ENCODE assay signal across 8 cellular contexts in the genomic region with DNA sequence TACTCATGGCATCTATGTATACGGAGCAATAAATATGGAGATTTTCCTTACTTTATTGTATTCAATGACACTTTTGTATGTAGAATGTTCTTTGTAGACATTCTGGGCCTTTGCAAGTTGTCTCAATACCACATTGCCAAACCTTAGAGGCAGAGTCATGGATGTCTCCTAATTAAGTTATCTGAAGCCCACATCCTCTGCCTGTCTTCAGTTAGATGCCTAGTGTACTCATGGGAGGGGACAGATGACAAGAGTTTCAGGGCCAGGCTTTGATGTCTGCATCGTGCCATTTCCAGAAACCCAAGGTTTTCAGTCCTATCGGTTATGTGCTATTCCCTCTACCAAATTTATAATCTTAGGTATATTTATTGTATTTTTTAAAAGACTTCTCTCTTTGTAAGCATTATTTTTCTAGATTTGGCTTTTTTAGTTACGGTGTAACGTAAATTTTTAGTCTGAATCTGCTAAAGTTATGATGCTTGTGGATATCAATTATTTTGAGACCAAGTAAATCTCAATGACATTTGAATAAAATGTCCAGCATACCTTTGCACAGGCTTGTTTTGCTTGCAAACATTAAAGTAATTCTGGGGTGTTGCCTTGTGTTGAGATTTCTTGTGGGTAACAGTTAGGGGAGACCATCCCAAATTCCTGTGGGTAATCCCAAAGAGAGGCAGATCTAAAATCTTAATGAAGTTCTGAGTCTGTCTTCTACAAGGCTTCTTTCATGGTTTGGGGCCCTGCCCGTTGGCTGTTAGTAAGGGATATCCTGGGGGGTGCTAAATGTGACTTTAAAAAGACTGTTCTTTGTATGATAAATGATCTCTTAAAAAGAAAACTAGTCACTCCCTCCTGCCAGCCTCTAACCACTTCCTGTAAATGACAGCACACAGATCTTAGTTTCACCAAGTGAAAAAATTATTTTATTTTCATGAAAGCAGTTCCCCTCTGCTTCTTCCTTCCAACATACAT. TPM values are rescaled to one million over a fixed set of nuclear protein-coding genes. Genes with fewer than 3 reads are reported as not detected.
A peak's percentile ranks its signal among the peaks of the same experiment; 100 is the strongest.
DNase-seq lines count a peak whose midpoint lies in the region; ATAC-seq and TF ChIP-seq lines count a peak whose summit lies in the region.

No MANE protein-coding gene starts in this region.

- no peaks in the 10 kb centered on the region for H3K27me3 Mint-ChIP-seq in brain

- no peak for TF ChIP-seq CTCF in DOHH2 (IDR thresholded peaks at IDR 0.05; ENCODE audit: low read depth, low read length, poor library complexity, severe bottlenecking)
- TF ChIP-seq CTCF in brain (conservative IDR thresholded peaks at IDR 0.05): no peak
- no peak for TF ChIP-seq CTCF in osteoblast (IDR thresholded peaks at IDR 0.05; ENCODE audit: extremely low read depth, low read depth, low read length)

- peak overlapping the region in 3 of 5 experiments; percentile 2 to 89 (median 55) for H3K27ac Mint-ChIP-seq in brain

- DNase-seq in T-helper 1 cell (peak in 4 of 5 donors; percentile 43 to 90 (median 57)), osteoblast (ENCODE audit: insufficient read length, low spot score, missing footprints) (peak; percentile 27), NCI-H748 treated with DMSO at 0.1 percent for 48 hours (lab: John Stamatoyannopoulos, UW) (no peak), cerebellar cortex (ENCODE audit: low spot score) (no peak)

- no peaks in the 10 kb centered on the region for H3K9me2 ChIP-seq in DOHH2 (replicated peaks; ENCODE audit: control insufficient read depth, low read length)

- H2AFZ ChIP-seq in osteoblast (ENCODE audit: low read length): no peak overlapping the region

- no peaks in the 10 kb centered on the region for H3K9me3 Mint-ChIP-seq in brain

- H3K36me3 Mint-ChIP-seq in brain: peaks cover 22% of the 10 kb centered on the region

- H3K36me3 ChIP-seq in DOHH2 (ENCODE audit: control insufficient read depth, low read length) (no peaks in the 10 kb centered on the region), osteoblast (ENCODE audit: insufficient read depth, low read length) (no peaks in the 10 kb centered on the region)

- ATAC-seq in HG03135 (IDR thresholded peaks at IDR 0.05; ENCODE audit: unreplicated experiment): peak; percentile 56
- no peak for ATAC-seq in GM21526 (IDR thresholded peaks at IDR 0.05; ENCODE audit: low FRiP score, unreplicated experiment)

- H3K79me2 ChIP-seq in DOHH2 (ENCODE audit: control insufficient read depth, low read length) (no peaks in the 10 kb centered on the region), osteoblast (ENCODE audit: insufficient read depth, low read length) (peaks cover 75% of the 10 kb centered on the region)

- H3K4me1 Mint-ChIP-seq in brain: peaks cover 58% of the 10 kb centered on the region

- H3K4me1 ChIP-seq in DOHH2 (ENCODE audit: control insufficient read depth, low read length): peaks cover 63% of the 10 kb centered on the region
- peaks cover 49% of the 10 kb centered on the region for H3K4me1 ChIP-seq in osteoblast (ENCODE audit: insufficient read depth, low read length)

- H3K4me2 ChIP-seq in DOHH2 (ENCODE audit: low read length) (peak overlapping the region; percentile 65), osteoblast (ENCODE audit: insufficient read depth, low read length) (peak overlapping the region; percentile 56)

- H3F3A ChIP-seq in DOHH2 (ENCODE audit: control insufficient read depth, insufficient read depth): peaks cover 11% of the 10 kb centered on the region

- no peaks in the 10 kb centered on the region for H3K27me3 ChIP-seq in DOHH2 (ENCODE audit: control insufficient read depth, low read length)
- H3K27me3 ChIP-seq in osteoblast (ENCODE audit: insufficient read depth, low read length): no peaks in the 10 kb centered on the region

- H3K27ac ChIP-seq in DOHH2 (ENCODE audit: low read depth, low read length) (peak overlapping the region; percentile 81), osteoblast (ENCODE audit: low read depth, low read length) (peak overlapping the region; percentile 66)

- H3K9me3 ChIP-seq in DOHH2 (ENCODE audit: control insufficient read depth, insufficient read depth, low read length): no peaks in the 10 kb centered on the region
- H3K9me3 ChIP-seq in osteoblast (ENCODE audit: low read depth, low read length): no peaks in the 10 kb centered on the region

- H3K4me3 Mint-ChIP-seq in brain: no peak overlapping the region

- H4K20me1 ChIP-seq in DOHH2 (ENCODE audit: control insufficient read depth, insufficient read depth, low read depth, low read length): no peaks in the 10 kb centered on the region
- H4K20me1 ChIP-seq in osteoblast (ENCODE audit: insufficient read depth, low read length): peaks cover 3% of the 10 kb centered on the region

- H3K4me3 ChIP-seq in DOHH2 (ENCODE audit: low read length) (peak overlapping the region; percentile 49), osteoblast (ENCODE audit: insufficient read depth, low read length) (no peak overlapping the region)

RNA-seq across cellular contexts. Expression of gene MACF1, which starts 8.0 kb away (rescaled TPM):
- polyA plus RNA-seq in brain (ENCODE audit: insufficient read depth, low read depth, low replicate concordance): 79.3 TPM
- 377 and 424 TPM in 2 replicates for total RNA-seq in osteoblast

Comparison
In these comparisons a context has a peak if more than half of its experiments do, and no peak if none do; other contexts are left out.
1. DNase-seq: peak in T-helper 1 cell (4 of 5) and osteoblast (single experiment); none in NCI-H748 treated with DMSO at 0.1 percent for 48 hours (single experiment) and cerebellar cortex (single experiment).